Comparison of ENCODE assay signal across 10 cellular contexts in the genomic region with DNA sequence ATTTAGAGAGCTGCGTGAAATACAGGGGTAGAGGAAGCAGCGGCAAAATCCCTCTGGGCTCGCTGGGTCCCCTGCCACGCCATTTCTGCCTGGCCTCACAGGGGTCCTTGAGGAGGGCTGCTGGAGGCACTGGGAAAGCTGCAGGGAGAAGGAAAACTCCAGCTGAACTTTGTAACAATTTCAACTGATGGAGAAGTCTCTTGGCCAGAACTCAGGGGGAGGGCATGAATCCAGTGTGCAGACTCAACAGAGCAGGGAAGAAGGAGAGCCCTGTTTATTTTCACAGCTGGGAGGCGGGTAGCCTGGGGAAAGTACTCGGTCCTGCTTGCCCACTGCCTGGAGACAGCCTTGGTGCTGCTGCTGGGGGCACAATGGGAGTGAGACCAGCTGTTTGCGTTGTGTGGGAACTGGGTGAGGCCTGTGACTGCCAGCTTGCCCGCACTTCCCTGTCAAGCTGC.
DNase-seq lines count a peak whose midpoint lies in the region; ATAC-seq and TF ChIP-seq lines count a peak whose summit lies in the region.
"Had no signal": no experiment of that assay in that cellular context is flagged by ENCODE, and none has a peak within 500 bp of the region (broad histone marks: within the 10 kb centered on the region; RNA-seq: fewer than 3 reads in every experiment).

No MANE protein-coding gene starts in this region.

- DNase-seq in DMS79 treated with DMSO at 0.1 percent for 48 hours (lab: John Stamatoyannopoulos, UW) (peak; percentile 77), SHP77 (lab: John Stamatoyannopoulos, UW) (peak; percentile 50 to 56), pons (ENCODE audit: low spot score) (peak; percentile 35), SIG-M5 treated with dmso at 0.1 percent for 504 hours (lab: John Stamatoyannopoulos, UW; ENCODE audit: unreplicated experiment) (no peak)
- DNase-seq in activated CD8-positive, alpha-beta memory T cell treated with anti-CD3 and anti-CD28 coated beads, Interleukin-2, amount 50 U/mL, for 4 hours = no peak
- DNase-seq in CD8-positive, alpha-beta T cell = no peak
- DNase-seq: activated naive CD8-positive, alpha-beta T cell treated with anti-CD3 and anti-CD28 coated beads, Interleukin-2, amount 10 ng/mL, durations not matched to agents 7 days and 5 days; CD8-positive, alpha-beta memory T cell had no signal

- H3K36me3 Mint-ChIP-seq in stimulated activated memory B cell treated with anti-CD40 and anti-IgM and Interleukin-4, amounts not matched to agents 10 μg/mL and 1 μg/mL and 100 μg/mL, for 72 hours = no peaks in the 10 kb centered on the region
- no peaks in the 10 kb centered on the region for H3K36me3 Mint-ChIP-seq in CD8-positive, alpha-beta T cell
- H3K36me3 Mint-ChIP-seq: activated naive CD8-positive, alpha-beta T cell treated with anti-CD3 and anti-CD28 coated beads, Interleukin-2, amount 10 ng/mL, durations not matched to agents 7 days and 5 days; CD8-positive, alpha-beta memory T cell had no signal

- H3K9me3 ChIP-seq in gastroesophageal sphincter = no peaks in the 10 kb centered on the region
- no peaks in the 10 kb centered on the region for H3K9me3 ChIP-seq in CD8-positive, alpha-beta T cell (ENCODE audit: low read length)

- no peak overlapping the region for H3K4me3 Mint-ChIP-seq in stimulated activated memory B cell treated with anti-CD40 and anti-IgM and Interleukin-4, amounts not matched to agents 10 μg/mL and 1 μg/mL and 100 μg/mL, for 72 hours
- H3K4me3 Mint-ChIP-seq in CD8-positive, alpha-beta T cell = no peak overlapping the region
- H3K4me3 Mint-ChIP-seq: activated naive CD8-positive, alpha-beta T cell treated with anti-CD3 and anti-CD28 coated beads, Interleukin-2, amount 10 ng/mL, durations not matched to agents 7 days and 5 days; CD8-positive, alpha-beta memory T cell had no signal

- TF ChIP-seq EP300 in gastroesophageal sphincter (IDR thresholded peaks at IDR 0.05) = no peak

- peak overlapping the region in 3 of 4 donors; percentile 75 to 80 (median 78) for H3K27ac ChIP-seq in gastroesophageal sphincter
- no peak overlapping the region for H3K27ac ChIP-seq in CD8-positive, alpha-beta T cell (ENCODE audit: low read depth, low read length)

- ATAC-seq in gastroesophageal sphincter = peak; percentile 40
- ATAC-seq in stimulated activated memory B cell treated with anti-CD40 and anti-IgM and Interleukin-4, amounts not matched to agents 10 μg/mL and 1 μg/mL and 100 μg/mL, for 72 hours = no peak
- no peak for ATAC-seq in CD8-positive, alpha-beta T cell

- no peak for TF ChIP-seq CTCF in gastroesophageal sphincter (IDR thresholded peaks at IDR 0.05)
- TF ChIP-seq CTCF in CD8-positive, alpha-beta T cell (IDR thresholded peaks at IDR 0.05) = no peak

- no peaks in the 10 kb centered on the region for H3K4me1 Mint-ChIP-seq in stimulated activated memory B cell treated with anti-CD40 and anti-IgM and Interleukin-4, amounts not matched to agents 10 μg/mL and 1 μg/mL and 100 μg/mL, for 72 hours
- no peaks in the 10 kb centered on the region for H3K4me1 Mint-ChIP-seq in CD8-positive, alpha-beta T cell (ENCODE audit: low read depth)
- H3K4me1 Mint-ChIP-seq: activated naive CD8-positive, alpha-beta T cell treated with anti-CD3 and anti-CD28 coated beads, Interleukin-2, amount 10 ng/mL, durations not matched to agents 7 days and 5 days; CD8-positive, alpha-beta memory T cell had no signal

- intact Hi-C loops in CD8-positive, alpha-beta T cell (cut with DNase I, micrococcal nuclease) = no loop called here

- H3K4me1 ChIP-seq in gastroesophageal sphincter = peaks cover 0 to 23% (median 0%) of the 10 kb centered on the region in 3 donors
- no peaks in the 10 kb centered on the region for H3K4me1 ChIP-seq in CD8-positive, alpha-beta T cell (ENCODE audit: insufficient read depth, low read length)

- peaks cover 34% of the 10 kb centered on the region for H3K27me3 Mint-ChIP-seq in stimulated activated memory B cell treated with anti-CD40 and anti-IgM and Interleukin-4, amounts not matched to agents 10 μg/mL and 1 μg/mL and 100 μg/mL, for 72 hours
- peaks cover 6% of the 10 kb centered on the region for H3K27me3 Mint-ChIP-seq in CD8-positive, alpha-beta T cell (ENCODE audit: low read depth)

- H3K4me3 ChIP-seq in gastroesophageal sphincter = peak overlapping the region; percentile 47 to 54
- H3K4me3 ChIP-seq in CD8-positive, alpha-beta T cell (ENCODE audit: low read depth, low read length) = no peak overlapping the region

- no peaks in the 10 kb centered on the region for H3K36me3 ChIP-seq in gastroesophageal sphincter
- H3K36me3 ChIP-seq in CD8-positive, alpha-beta T cell (ENCODE audit: insufficient read depth, low read length) = no peaks in the 10 kb centered on the region

- POLR2A ChIA-PET in CD8-positive, alpha-beta T cell (lab: Charles Lee) = no interaction called here

- no peaks in the 10 kb centered on the region for H3K9me3 Mint-ChIP-seq in stimulated activated memory B cell treated with anti-CD40 and anti-IgM and Interleukin-4, amounts not matched to agents 10 μg/mL and 1 μg/mL and 100 μg/mL, for 72 hours
- no peaks in the 10 kb centered on the region for H3K9me3 Mint-ChIP-seq in CD8-positive, alpha-beta T cell
- H3K9me3 Mint-ChIP-seq: activated naive CD8-positive, alpha-beta T cell treated with anti-CD3 and anti-CD28 coated beads, Interleukin-2, amount 10 ng/mL, durations not matched to agents 7 days and 5 days had no signal

- no peaks in the 10 kb centered on the region for H3K27me3 ChIP-seq in gastroesophageal sphincter
- H3K27me3 ChIP-seq in CD8-positive, alpha-beta T cell (ENCODE audit: insufficient read depth, low read length) = no peaks in the 10 kb centered on the region

- CTCF ChIA-PET in CD8-positive, alpha-beta T cell (lab: Charles Lee) = no interaction called here

- TF ChIP-seq POLR2A in gastroesophageal sphincter (IDR thresholded peaks at IDR 0.05) = no peak

- 12 to 22% methylated on average over 3 to 4 of the region's 8 CpGs for whole genome bisulfite sequencing in gastroesophageal sphincter (ENCODE audit: low coverage in 1 of 2), 2 donors

- H3K27ac Mint-ChIP-seq in stimulated activated memory B cell treated with anti-CD40 and anti-IgM and Interleukin-4, amounts not matched to agents 10 μg/mL and 1 μg/mL and 100 μg/mL, for 72 hours = no peak overlapping the region
- H3K27ac Mint-ChIP-seq in CD8-positive, alpha-beta T cell = no peak overlapping the region
- H3K27ac Mint-ChIP-seq: activated naive CD8-positive, alpha-beta T cell treated with anti-CD3 and anti-CD28 coated beads, Interleukin-2, amount 10 ng/mL, durations not matched to agents 7 days and 5 days; CD8-positive, alpha-beta memory T cell had no signal

Comparison
In these comparisons a context has a peak if more than half of its experiments do, and no peak if none do; other contexts are left out.
1. DNase-seq: peak in DMS79 treated with DMSO at 0.1 percent for 48 hours (single experiment), SHP77 (2 of 2) and pons (single experiment); none in activated CD8-positive, alpha-beta memory T cell treated with anti-CD3 and anti-CD28 coated beads, Interleukin-2, amount 50 U/mL, for 4 hours (single experiment), CD8-positive, alpha-beta T cell (0 of 7) and SIG-M5 treated with dmso at 0.1 percent for 504 hours (single experiment).